In genomic region chr22:41440511-41440910, GRCh38 we compare ENCODE assay signal across 7 cellular contexts. TPM values are rescaled to one million over a fixed set of nuclear protein-coding genes. Genes with fewer than 3 reads are reported as not detected.
A peak's percentile ranks its signal among the peaks of the same experiment; 100 is the strongest.
DNase-seq lines count a peak whose midpoint lies in the region; ATAC-seq, FAIRE-seq and TF ChIP-seq lines count a peak whose summit lies in the region.
"Not testable (repeated sequence)": the region's sequence is repeated elsewhere in the genome, so short reads cannot be mapped to it uniquely, and the experiment has no call there.

No MANE protein-coding gene starts in this region.

- H3K27me3 ChIP-seq in GM23338 (ENCODE audit: insufficient read depth); astrocyte (ENCODE audit: insufficient read depth, low read length); gastroesophageal sphincter; psoas muscle (ENCODE audit: insufficient read depth in 3 of 3, low read length in 2 of 3): not testable (repeated sequence)

- H4K20me1 ChIP-seq in GM23338 (replicated peaks; ENCODE audit: insufficient read depth) (peaks cover 50% of the 10 kb centered on the region), astrocyte (ENCODE audit: insufficient read depth, low read length) (peaks cover 94% of the 10 kb centered on the region)

- 54 to 75% methylated on average over 4 to 5 of the region's 5 CpGs for WGBS in gastroesophageal sphincter (ENCODE audit: low coverage in 1 of 2), 2 donors
- WGBS in psoas muscle, 3 donors, result 24 to 44% (median 26%) methylated on average over 5 of the region's 5 CpGs

- H3K36me3 ChIP-seq in GM23338 (ENCODE audit: insufficient read depth) (peaks cover 34% of the 10 kb centered on the region), astrocyte (ENCODE audit: insufficient read depth, low read length) (peaks cover 27% of the 10 kb centered on the region), gastroesophageal sphincter (peaks cover 0 to 79% of the 10 kb centered on the region in 2 donors), psoas muscle (ENCODE audit: insufficient read depth in 1 of 2, low read depth in 1 of 2) (peaks cover 0 to 57% of the 10 kb centered on the region in 2 donors)

- not testable (repeated sequence) for TF ChIP-seq POLR2A in gastroesophageal sphincter (IDR thresholded peaks at IDR 0.05)

- H3K27me3 Mint-ChIP-seq in GM23338 (ENCODE audit: insufficient read depth, low read depth, poor library complexity), result peaks cover 18% of the 10 kb centered on the region
- H3K27me3 Mint-ChIP-seq in activated CD8-positive, alpha-beta memory T cell treated with anti-CD3 and anti-CD28 coated beads, Interleukin-2, amount 10 ng/mL, durations not matched to agents 7 days and 5 days; astrocyte (ENCODE audit: low read depth, unreplicated experiment); stimulated activated naive B cell treated with anti-CD40 and anti-IgM and Interleukin-4, amounts not matched to agents 10 μg/mL and 1 μg/mL and 100 μg/mL, for 72 hours: not testable (repeated sequence)

- not testable (repeated sequence) for ATAC-seq in GM23338; activated CD8-positive, alpha-beta memory T cell treated with anti-CD3 and anti-CD28 coated beads, Interleukin-2, amount 10 ng/mL, durations not matched to agents 7 days and 5 days; gastroesophageal sphincter; psoas muscle; stimulated activated naive B cell treated with anti-CD40 and anti-IgM and Interleukin-4, amounts not matched to agents 10 μg/mL and 1 μg/mL and 100 μg/mL, for 72 hours (replicated peaks)

- CTCF ChIA-PET in activated CD8-positive, alpha-beta memory T cell treated with anti-CD3 and anti-CD28 coated beads, Interleukin-2, amount 10 ng/mL, durations not matched to agents 7 days and 5 days (lab: Charles Lee), result not testable (repeated sequence)

- TF ChIP-seq EP300 in gastroesophageal sphincter (IDR thresholded peaks at IDR 0.05), result not testable (repeated sequence)

- not testable (repeated sequence) for H3K9ac ChIP-seq in astrocyte (ENCODE audit: low read length)

- H3K36me3 Mint-ChIP-seq in GM23338 (ENCODE audit: low read depth), result peaks cover 64% of the 10 kb centered on the region
- peaks cover 30% of the 10 kb centered on the region for H3K36me3 Mint-ChIP-seq in activated CD8-positive, alpha-beta memory T cell treated with anti-CD3 and anti-CD28 coated beads, Interleukin-2, amount 10 ng/mL, durations not matched to agents 7 days and 5 days
- H3K36me3 Mint-ChIP-seq in astrocyte (ENCODE audit: low read depth, unreplicated experiment), result peaks cover 19% of the 10 kb centered on the region
- peaks cover 29 to 61% of the 10 kb centered on the region in 2 donors for H3K36me3 Mint-ChIP-seq in stimulated activated naive B cell treated with anti-CD40 and anti-IgM and Interleukin-4, amounts not matched to agents 10 μg/mL and 1 μg/mL and 100 μg/mL, for 72 hours

- H3K4me1 Mint-ChIP-seq in GM23338, result peaks cover 12% of the 10 kb centered on the region
- peaks cover 24% of the 10 kb centered on the region for H3K4me1 Mint-ChIP-seq in activated CD8-positive, alpha-beta memory T cell treated with anti-CD3 and anti-CD28 coated beads, Interleukin-2, amount 10 ng/mL, durations not matched to agents 7 days and 5 days
- peaks cover 20% of the 10 kb centered on the region for H3K4me1 Mint-ChIP-seq in astrocyte (ENCODE audit: low read depth, unreplicated experiment)
- peaks cover 22 to 56% of the 10 kb centered on the region in 2 donors for H3K4me1 Mint-ChIP-seq in stimulated activated naive B cell treated with anti-CD40 and anti-IgM and Interleukin-4, amounts not matched to agents 10 μg/mL and 1 μg/mL and 100 μg/mL, for 72 hours

- intact Hi-C loops in psoas muscle (cut with DNase I), result loop anchor here in 1 of 2 donors (5.0 kb wide), 1 partner anchor 38 kb away; no protein-coding TSS in a partner anchor

- H3K4me1 ChIP-seq in GM23338 (ENCODE audit: insufficient read depth); astrocyte (ENCODE audit: insufficient read depth, low read length): not testable (repeated sequence)
- H3K4me1 ChIP-seq in gastroesophageal sphincter (peaks cover 3 to 84% (median 40%) of the 10 kb centered on the region in 3 donors), psoas muscle (peaks cover 82% of the 10 kb centered on the region)

- not testable (repeated sequence) for H3K27ac Mint-ChIP-seq in GM23338
- peak overlapping the region; percentile 32 for H3K27ac Mint-ChIP-seq in activated CD8-positive, alpha-beta memory T cell treated with anti-CD3 and anti-CD28 coated beads, Interleukin-2, amount 10 ng/mL, durations not matched to agents 7 days and 5 days
- peak overlapping the region; percentile 18 for H3K27ac Mint-ChIP-seq in astrocyte (ENCODE audit: unreplicated experiment)
- H3K27ac Mint-ChIP-seq in stimulated activated naive B cell treated with anti-CD40 and anti-IgM and Interleukin-4, amounts not matched to agents 10 μg/mL and 1 μg/mL and 100 μg/mL, for 72 hours, result peak overlapping the region; percentile 51

- not testable (repeated sequence) for H3K4me2 ChIP-seq in GM23338; astrocyte (ENCODE audit: low read length)

- H3K79me2 ChIP-seq in GM23338 (replicated peaks; ENCODE audit: insufficient read depth), result peaks cover 96% of the 10 kb centered on the region
- H3K79me2 ChIP-seq in astrocyte (ENCODE audit: insufficient read depth, low read length), result peaks cover 98% of the 10 kb centered on the region

- DNase-seq in GM23338 (ENCODE audit: low spot score); activated CD8-positive, alpha-beta memory T cell treated with anti-CD3 and anti-CD28 coated beads, Interleukin-2, amount 10 ng/mL, durations not matched to agents 7 days and 5 days; astrocyte (ENCODE audit: low read depth); stimulated activated naive B cell treated with anti-CD40 and anti-IgM and Interleukin-4, amounts not matched to agents 10 μg/mL and 1 μg/mL and 100 μg/mL, for 72 hours: not testable (repeated sequence)
- DNase-seq in kidney glomerular epithelial cell (lab: John Stamatoyannopoulos, UW), result peak; percentile 6
- peak in 1 of 2 donors; percentile 18 for DNase-seq in psoas muscle

- H3K27ac ChIP-seq in GM23338 (ENCODE audit: low read depth), result peak overlapping the region; percentile 59; the same call in 1 of the 2 replicates
- H3K27ac ChIP-seq in astrocyte (ENCODE audit: low read depth, low read length), result not testable (repeated sequence)
- peak overlapping the region in 3 of 4 donors; percentile 41 to 100 (median 100) for H3K27ac ChIP-seq in gastroesophageal sphincter
- H3K27ac ChIP-seq in psoas muscle, result peak overlapping the region; percentile 99

- H2AFZ ChIP-seq in GM23338; astrocyte (ENCODE audit: low read depth, low read length): not testable (repeated sequence)

- H3K4me3 ChIP-seq in GM23338; astrocyte (ENCODE audit: insufficient read depth, low read depth, low read length); gastroesophageal sphincter; psoas muscle: not testable (repeated sequence)

- H3F3A ChIP-seq in GM23338 (replicated peaks; ENCODE audit: low read depth), result peaks cover 30% of the 10 kb centered on the region; the same call in 1 of the 2 replicates

- not testable (repeated sequence) for H3K9me3 Mint-ChIP-seq in GM23338; activated CD8-positive, alpha-beta memory T cell treated with anti-CD3 and anti-CD28 coated beads, Interleukin-2, amount 10 ng/mL, durations not matched to agents 7 days and 5 days (ENCODE audit: low read depth); astrocyte (ENCODE audit: unreplicated experiment); stimulated activated naive B cell treated with anti-CD40 and anti-IgM and Interleukin-4, amounts not matched to agents 10 μg/mL and 1 μg/mL and 100 μg/mL, for 72 hours

- not testable (repeated sequence) for TF ChIP-seq CTCF in GM23338 (conservative IDR thresholded peaks at IDR 0.05; ENCODE audit: low read depth in 2 of 2); astrocyte (IDR thresholded peaks at IDR 0.05; ENCODE audit: insufficient read depth, low read depth, low read length); gastroesophageal sphincter (IDR thresholded peaks at IDR 0.05); psoas muscle (IDR thresholded peaks at IDR 0.05)

- not testable (repeated sequence) for FAIRE-seq in astrocyte (lab: Jason Lieb, UNC)

- H3K9me3 ChIP-seq in astrocyte (ENCODE audit: insufficient read depth, low read depth, low read length); gastroesophageal sphincter; psoas muscle: not testable (repeated sequence)

- H3K9me2 ChIP-seq in GM23338 (ENCODE audit: insufficient read depth), result not testable (repeated sequence)

- not testable (repeated sequence) for H3K4me3 Mint-ChIP-seq in GM23338; activated CD8-positive, alpha-beta memory T cell treated with anti-CD3 and anti-CD28 coated beads, Interleukin-2, amount 10 ng/mL, durations not matched to agents 7 days and 5 days; astrocyte (ENCODE audit: unreplicated experiment)
- peak overlapping the region in 1 of 2 donors; percentile 33 for H3K4me3 Mint-ChIP-seq in stimulated activated naive B cell treated with anti-CD40 and anti-IgM and Interleukin-4, amounts not matched to agents 10 μg/mL and 1 μg/mL and 100 μg/mL, for 72 hours

RNA-seq across cellular contexts. Expression of gene TOB2, which starts 6.1 kb away (rescaled TPM):
- 43.0 and 47.2 TPM in 2 replicates for total RNA-seq in GM23338 (2014; rRNA removed; shearing (Covaris generic))
- polyA plus RNA-seq in GM23338 (2016; fragmentation: Nextera tagmentation; extraction: Ambion mirVana) (26.7 and 27.3 TPM in 2 replicates), psoas muscle (10 to 100 TPM in 2 of 3 donors, 1 to 10 TPM in 1; 9.5 to 26.1 (median 23.4) TPM)
- total RNA-seq in activated CD8-positive, alpha-beta memory T cell treated with anti-CD3 and anti-CD28 coated beads, Interleukin-2, amount 10 ng/mL, durations not matched to agents 7 days and 5 days, result 10 to 100 TPM; 38.8 to 45.1 TPM
- total RNA-seq in astrocyte (48.1 and 54.6 TPM in 2 replicates), gastroesophageal sphincter (100 to 1,000 TPM in 1 of 4 donors, 10 to 100 TPM in 3; 59.3 to 163 (median 84.1) TPM), psoas muscle (100 to 1,000 TPM in 1 of 4 donors, 10 to 100 TPM in 3; 12.3 to 111 (median 50.9) TPM)

RNA-seq across cellular contexts. Expression of gene PHF5A, which starts 28.0 kb away (rescaled TPM):
- total RNA-seq in GM23338 (2014; rRNA removed; shearing (Covaris generic)), result 108 and 115 TPM in 2 replicates
- polyA plus RNA-seq in GM23338 (2016; fragmentation: Nextera tagmentation; extraction: Ambion mirVana) (49.4 and 52.4 TPM in 2 replicates), psoas muscle (10 to 100 TPM; 34.3 to 79.2 (median 49.0) TPM)
- 10 to 100 TPM; 54.5 to 75.0 TPM for total RNA-seq in activated CD8-positive, alpha-beta memory T cell treated with anti-CD3 and anti-CD28 coated beads, Interleukin-2, amount 10 ng/mL, durations not matched to agents 7 days and 5 days
- total RNA-seq in astrocyte (25.3 and 30.9 TPM in 2 replicates), gastroesophageal sphincter (10 to 100 TPM; 26.7 to 44.5 (median 39.2) TPM), psoas muscle (10 to 100 TPM; 19.9 to 40.0 (median 23.4) TPM)

RNA-seq across cellular contexts. Expression of gene ACO2, which starts 28.4 kb away (rescaled TPM):
- total RNA-seq in GM23338 (2014; rRNA removed; shearing (Covaris generic)), result 77.8 and 79.7 TPM in 2 replicates
- polyA plus RNA-seq in GM23338 (2016; fragmentation: Nextera tagmentation; extraction: Ambion mirVana), result 33.4 and 36.2 TPM in 2 replicates
- 10 to 100 TPM; 90.0 to 93.3 TPM for total RNA-seq in activated CD8-positive, alpha-beta memory T cell treated with anti-CD3 and anti-CD28 coated beads, Interleukin-2, amount 10 ng/mL, durations not matched to agents 7 days and 5 days
- total RNA-seq in astrocyte, result 67.2 and 73.7 TPM in 2 replicates
- total RNA-seq in gastroesophageal sphincter, result 100 to 1,000 TPM; 115 to 227 (median 132) TPM
- 100 to 1,000 TPM; 422 to 513 (median 474) TPM for total RNA-seq in psoas muscle
- 100 to 1,000 TPM; 346 to 459 (median 402) TPM for polyA plus RNA-seq in psoas muscle

RNA-seq across cellular contexts. Expression of gene TEF, which starts 58.8 kb away (rescaled TPM):
- 7.0 and 7.2 TPM in 2 replicates for total RNA-seq in GM23338 (2014; rRNA removed; shearing (Covaris generic))
- 2.3 and 2.4 TPM in 2 replicates for polyA plus RNA-seq in GM23338 (2016; fragmentation: Nextera tagmentation; extraction: Ambion mirVana)
- 1 to 10 TPM; 1.4 to 2.0 TPM for total RNA-seq in activated CD8-positive, alpha-beta memory T cell treated with anti-CD3 and anti-CD28 coated beads, Interleukin-2, amount 10 ng/mL, durations not matched to agents 7 days and 5 days
- 5.9 and 6.3 TPM in 2 replicates for total RNA-seq in astrocyte
- total RNA-seq in gastroesophageal sphincter, result 10 to 100 TPM; 26.1 to 50.7 (median 37.0) TPM
- total RNA-seq in psoas muscle, result 10 to 100 TPM; 11.7 to 23.9 (median 16.1) TPM
- polyA plus RNA-seq in psoas muscle, result 1 to 10 TPM; 2.0 to 7.8 (median 6.2) TPM
